In genomic region chr12:113271853-113272561, GRCh38 we compare ENCODE assay signal across 8 cellular contexts. TPM values are rescaled to one million over a fixed set of nuclear protein-coding genes. Genes with fewer than 3 reads are reported as not detected.
DNase-seq lines count a peak whose midpoint lies in the region; ATAC-seq, FAIRE-seq and TF ChIP-seq lines count a peak whose summit lies in the region.
"Had no signal": no experiment of that assay in that cellular context is flagged by ENCODE, and none has a peak within 500 bp of the region (broad histone marks: within the 10 kb centered on the region; RNA-seq: fewer than 3 reads in every experiment).

No MANE protein-coding gene starts in this region.

- no peak for FAIRE-seq in astrocyte (lab: Jason Lieb, UNC)

- no peaks in the 10 kb centered on the region for H3K79me2 ChIP-seq in astrocyte (ENCODE audit: insufficient read depth, low read length)

- H3K27me3 ChIP-seq in HL-60 (ENCODE audit: insufficient read depth, poor library complexity, severe bottlenecking) (no peaks in the 10 kb centered on the region), astrocyte (ENCODE audit: insufficient read depth, low read length) (no peaks in the 10 kb centered on the region), spleen (replicated peaks in 1 of 7) (no peaks in the 10 kb centered on the region)

- peak overlapping the region; percentile 76 for H3K4me2 ChIP-seq in astrocyte (ENCODE audit: low read length)

- H3K36me3 ChIP-seq in astrocyte (ENCODE audit: insufficient read depth, low read length) (no peaks in the 10 kb centered on the region), spleen (peaks cover 5 to 100% (median 61%) of the 10 kb centered on the region in 6 donors)

- H3K4me3 Mint-ChIP-seq in astrocyte (ENCODE audit: unreplicated experiment) = no peak overlapping the region

- H3K4me1 ChIP-seq in astrocyte (ENCODE audit: insufficient read depth, low read length) (peaks cover 15% of the 10 kb centered on the region), spleen (peaks cover 0 to 34% (median 5%) of the 10 kb centered on the region in 6 donors)
- H3K4me1 ChIP-seq: parathyroid adenoma had no signal

- H3K27ac ChIP-seq in HL-60 (replicated peaks) (peak overlapping the region; percentile 16; the same call in 1 of the 2 replicates), astrocyte (ENCODE audit: low read depth, low read length) (peak overlapping the region; percentile 46), spleen (peak overlapping the region in 7 of 8 donors; percentile 39 to 75 (median 65))
- H3K27ac ChIP-seq: parathyroid adenoma had no signal

- peaks cover 24% of the 10 kb centered on the region for H3K4me1 Mint-ChIP-seq in astrocyte (ENCODE audit: low read depth, unreplicated experiment)

- ATAC-seq in GM18498 (IDR thresholded peaks at IDR 0.05; ENCODE audit: unreplicated experiment) (no peak), GM18907 (IDR thresholded peaks at IDR 0.05; ENCODE audit: unreplicated experiment) (no peak)

- TF ChIP-seq CTCF in HL-60 (IDR thresholded peaks at IDR 0.05; ENCODE audit: insufficient read depth, low read length) (no peak), astrocyte (IDR thresholded peaks at IDR 0.05; ENCODE audit: insufficient read depth, low read depth, low read length) (no peak), spleen (IDR thresholded peaks at IDR 0.05 in 8 of 11, conservative IDR thresholded peaks at IDR 0.05 in 3 of 11) (no peak)

- peaks cover 16% of the 10 kb centered on the region for H3K36me3 Mint-ChIP-seq in astrocyte (ENCODE audit: low read depth, unreplicated experiment)

- H3K4me3 ChIP-seq in HL-60 (replicated peaks; ENCODE audit: insufficient read depth, low read length) (no peak overlapping the region), astrocyte (ENCODE audit: insufficient read depth, low read depth, low read length) (peak overlapping the region; percentile 13), spleen (no peak overlapping the region)

- no peaks in the 10 kb centered on the region for H3K27me3 Mint-ChIP-seq in astrocyte (ENCODE audit: low read depth, unreplicated experiment)

- no peaks in the 10 kb centered on the region for H3K9me3 Mint-ChIP-seq in astrocyte (ENCODE audit: unreplicated experiment)

- peak overlapping the region; percentile 23 for H3K27ac Mint-ChIP-seq in astrocyte (ENCODE audit: unreplicated experiment)

- WGBS in spleen, 5 donors = 62 to 68% (median 63%) methylated on average over 12 of the region's 12 CpGs

- intact Hi-C loops in spleen (cut with DNase I; ENCODE audit: low total_unique reads) = no loop called here

- H3K9me3 ChIP-seq in astrocyte (ENCODE audit: insufficient read depth, low read depth, low read length) (no peaks in the 10 kb centered on the region), spleen (no peaks in the 10 kb centered on the region)

- peak in 1 of 2 experiments; percentile 14 for DNase-seq in HL-60 (ENCODE audit: low read depth in 1 of 2, low spot score in 1 of 2)
- peak; percentile 70 for DNase-seq in astrocyte (ENCODE audit: low read depth)
- DNase-seq in hippocampal formation (lab: John Stamatoyannopoulos, UW) = peak; percentile 33 to 66
- DNase-seq in spleen = no peak
- no peak for DNase-seq in NCI-H2196 treated with DMSO at 0.1 percent for 48 hours (lab: John Stamatoyannopoulos, UW; ENCODE audit: unreplicated experiment)

- H4K20me1 ChIP-seq in astrocyte (ENCODE audit: insufficient read depth, low read length) = no peaks in the 10 kb centered on the region

- TF ChIP-seq POLR2A in spleen (IDR thresholded peaks at IDR 0.05) = no peak

- H2AFZ ChIP-seq in astrocyte (ENCODE audit: low read depth, low read length) = peak overlapping the region; percentile 71
- H2AFZ ChIP-seq: parathyroid adenoma had no signal

- H3K9ac ChIP-seq in astrocyte (ENCODE audit: low read length) = peak overlapping the region; percentile 42
- H3K9ac ChIP-seq: parathyroid adenoma had no signal

RNA-seq across cellular contexts. Expression of gene TPCN1, which starts 50.7 kb away (rescaled TPM):
- total RNA-seq in astrocyte (27.9 and 33.7 TPM in 2 replicates), spleen (10 to 100 TPM; 44.6 to 90.1 (median 51.9) TPM)
- 10 to 100 TPM; 15.5 to 28.9 (median 27.8) TPM for polyA plus RNA-seq in spleen

Comparison
In these comparisons a context has a peak if more than half of its experiments do, and no peak if none do; other contexts are left out.
1. DNase-seq: peak in astrocyte (single experiment) and hippocampal formation (2 of 2); none in spleen (single experiment) and NCI-H2196 treated with DMSO at 0.1 percent for 48 hours (single experiment).
2. Peak in every context shown above with its lines, with median percentiles within 50 percentile points of each other: H3K27ac ChIP-seq.